Comparison of ENCODE assay signal across 8 cellular contexts in genomic region chr15:35546581-35547381, GRCh38. TPM values are rescaled to one million over a fixed set of nuclear protein-coding genes. Genes with fewer than 3 reads are reported as not detected.
DNase-seq lines count a peak whose midpoint lies in the region; ATAC-seq and TF ChIP-seq lines count a peak whose summit lies in the region.

No MANE protein-coding gene starts in this region.

- POLR2A ChIA-PET in SK-N-SH (lab: Yijun Ruan, JAX): interaction anchor here (0.7 to 1.4 kb wide), 4 partner anchors 29 to 297 kb away, joined by 3 read pairs; no protein-coding TSS in a partner anchor

- peak overlapping the region; percentile 96 to 99; a peak in 3 of 4 replicates for H3K27ac ChIP-seq in SK-N-SH (ENCODE audit: low read depth in 2 of 2, low read length in 1 of 2)
- H3K27ac ChIP-seq in HUES64 (ENCODE audit: low read depth, low read length): peak overlapping the region; percentile 99

- TF ChIP-seq EP300 in SK-N-SH (IDR thresholded peaks at IDR 0.05; ENCODE audit: borderline replicate concordance in 1 of 2, low read depth in 1 of 2, low read length in 1 of 2): no peak

- H3K4me1 ChIP-seq in SK-N-SH (ENCODE audit: control insufficient read depth in 1 of 2, insufficient read depth in 2 of 2, low read depth in 1 of 2, low read length in 1 of 2): peaks cover 3 to 5% of the 10 kb centered on the region in 2 experiments; a peak in 2 of 4 replicates
- H3K4me1 ChIP-seq in HUES64 (ENCODE audit: insufficient read depth, low read length): peaks cover 50% of the 10 kb centered on the region

- CTCF ChIA-PET in SK-N-SH (lab: Yijun Ruan, JAX): interaction anchor here (0.8 to 1.6 kb wide), 3 partner anchors 9 to 204 kb away, joined by 3 to 4 read pairs (median 3); no protein-coding TSS in a partner anchor

- peaks cover 14% of the 10 kb centered on the region; the same call in 1 of the 2 replicates for H3K79me2 ChIP-seq in SK-N-SH (ENCODE audit: insufficient read depth)

- H3K36me3 ChIP-seq in SK-N-SH (replicated peaks in 1 of 2; ENCODE audit: control insufficient read depth in 1 of 2, insufficient read depth in 2 of 2, low read length in 1 of 2) (peaks cover 0 to 3% of the 10 kb centered on the region in 2 experiments), HUES64 (ENCODE audit: insufficient read depth, low read length) (no peaks in the 10 kb centered on the region; the same call in 1 of the 2 replicates)

- H3K9me2 ChIP-seq in SK-N-SH: no peaks in the 10 kb centered on the region

- H2AFZ ChIP-seq in SK-N-SH (ENCODE audit: low read depth): peak overlapping the region; percentile 94

- peak overlapping the region; percentile 74 for H3K27ac Mint-ChIP-seq in chondrocyte (ENCODE audit: unreplicated experiment)

- peak overlapping the region; percentile 91 for H3K9ac ChIP-seq in SK-N-SH
- peak overlapping the region; percentile 98 for H3K9ac ChIP-seq in HUES64 (ENCODE audit: low read depth, low read length)

- DNase-seq in SK-N-SH (no peak), chondrocyte (ENCODE audit: low spot score) (no peak), mucosa of gallbladder (ENCODE audit: low spot score) (peak; percentile 11), HuH-7.5 (ENCODE audit: low spot score) (no peak), pons (ENCODE audit: low spot score) (no peak), NCI-H1436 treated with DMSO at 0.1 percent for 48 hours (lab: John Stamatoyannopoulos, UW) (no peak)

- peaks cover 4% of the 10 kb centered on the region for H3F3A ChIP-seq in SK-N-SH (replicated peaks; ENCODE audit: insufficient read depth)

- peak overlapping the region; percentile 72 to 84 for H3K4me3 ChIP-seq in SK-N-SH (ENCODE audit: low read depth in 2 of 2, low read length in 1 of 2)
- H3K4me3 ChIP-seq in HUES64 (ENCODE audit: low read length): peak overlapping the region; percentile 81

- H3K27me3 ChIP-seq in SK-N-SH (ENCODE audit: insufficient read depth) (no peaks in the 10 kb centered on the region), HUES64 (ENCODE audit: insufficient read depth, low read length) (no peaks in the 10 kb centered on the region)

- H3K4me1 Mint-ChIP-seq in chondrocyte (ENCODE audit: low read depth): peaks cover 33% of the 10 kb centered on the region

- peaks cover 2% of the 10 kb centered on the region for H3K9me3 Mint-ChIP-seq in chondrocyte (ENCODE audit: low read depth)

- 78% methylated on average over 11 of the region's 11 CpGs for WGBS in SK-N-SH (ENCODE audit: low lambda C conversion rate)
- WGBS in HUES64: 91% methylated on average over 11 of the region's 11 CpGs

- no peaks in the 10 kb centered on the region for H3K27me3 Mint-ChIP-seq in chondrocyte (ENCODE audit: low read depth)

- H3K36me3 Mint-ChIP-seq in chondrocyte (ENCODE audit: low read depth): peaks cover 2% of the 10 kb centered on the region

- peak overlapping the region; percentile 76 for H3K4me2 ChIP-seq in SK-N-SH

- TF ChIP-seq CTCF in SK-N-SH (IDR thresholded peaks at IDR 0.05): no peak
- no peak for TF ChIP-seq CTCF in chondrocyte (IDR thresholded peaks at IDR 0.05)

- H3K9me3 ChIP-seq in SK-N-SH (no peaks in the 10 kb centered on the region), HUES64 (ENCODE audit: insufficient read depth, low read depth, low read length) (no peaks in the 10 kb centered on the region)

- H3K4me3 Mint-ChIP-seq in chondrocyte (ENCODE audit: unreplicated experiment): peak overlapping the region; percentile 85

- H4K20me1 ChIP-seq in SK-N-SH (ENCODE audit: insufficient read depth): no peaks in the 10 kb centered on the region

- TF ChIP-seq RAD21 in SK-N-SH (IDR thresholded peaks at IDR 0.05; ENCODE audit: low read length): no peak

- ATAC-seq in SK-N-SH treated with all-trans-retinoic acid at 6 μM for 48 hours: no peak

TF ChIP-seq in SK-N-SH, 30 proteins besides CTCF, POLR2A, EP300 and RAD21 (continues in another document):
- TF ChIP-seq YY1 (IDR thresholded peaks at IDR 0.05; ENCODE audit: low read depth): no peak
- no peak for TF ChIP-seq CHD2 (IDR thresholded peaks at IDR 0.05; ENCODE audit: low read length, partially characterized antibody)
- TF ChIP-seq, protein P1, sequence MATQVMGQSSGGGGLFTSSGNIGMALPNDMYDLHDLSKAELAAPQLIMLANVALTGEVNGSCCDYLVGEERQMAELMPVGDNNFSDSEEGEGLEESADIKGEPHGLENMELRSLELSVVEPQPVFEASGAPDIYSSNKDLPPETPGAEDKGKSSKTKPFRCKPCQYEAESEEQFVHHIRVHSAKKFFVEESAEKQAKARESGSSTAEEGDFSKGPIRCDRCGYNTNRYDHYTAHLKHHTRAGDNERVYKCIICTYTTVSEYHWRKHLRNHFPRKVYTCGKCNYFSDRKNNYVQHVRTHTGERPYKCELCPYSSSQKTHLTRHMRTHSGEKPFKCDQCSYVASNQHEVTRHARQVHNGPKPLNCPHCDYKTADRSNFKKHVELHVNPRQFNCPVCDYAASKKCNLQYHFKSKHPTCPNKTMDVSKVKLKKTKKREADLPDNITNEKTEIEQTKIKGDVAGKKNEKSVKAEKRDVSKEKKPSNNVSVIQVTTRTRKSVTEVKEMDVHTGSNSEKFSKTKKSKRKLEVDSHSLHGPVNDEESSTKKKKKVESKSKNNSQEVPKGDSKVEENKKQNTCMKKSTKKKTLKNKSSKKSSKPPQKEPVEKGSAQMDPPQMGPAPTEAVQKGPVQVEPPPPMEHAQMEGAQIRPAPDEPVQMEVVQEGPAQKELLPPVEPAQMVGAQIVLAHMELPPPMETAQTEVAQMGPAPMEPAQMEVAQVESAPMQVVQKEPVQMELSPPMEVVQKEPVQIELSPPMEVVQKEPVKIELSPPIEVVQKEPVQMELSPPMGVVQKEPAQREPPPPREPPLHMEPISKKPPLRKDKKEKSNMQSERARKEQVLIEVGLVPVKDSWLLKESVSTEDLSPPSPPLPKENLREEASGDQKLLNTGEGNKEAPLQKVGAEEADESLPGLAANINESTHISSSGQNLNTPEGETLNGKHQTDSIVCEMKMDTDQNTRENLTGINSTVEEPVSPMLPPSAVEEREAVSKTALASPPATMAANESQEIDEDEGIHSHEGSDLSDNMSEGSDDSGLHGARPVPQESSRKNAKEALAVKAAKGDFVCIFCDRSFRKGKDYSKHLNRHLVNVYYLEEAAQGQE (IDR thresholded peaks at IDR 0.05; ENCODE audit: low read depth, low read length): no peak
- no peak for TF ChIP-seq USF1 (IDR thresholded peaks at IDR 0.05; ENCODE audit: borderline replicate concordance, low read depth)
- no peak for TF ChIP-seq TCF12 (IDR thresholded peaks at IDR 0.05)
- TF ChIP-seq NFIC (IDR thresholded peaks at IDR 0.05; ENCODE audit: borderline replicate concordance): no peak
- no peak for TF ChIP-seq POLR2AphosphoS5 (IDR thresholded peaks at IDR 0.05; ENCODE audit: low read depth, low read length)
- TF ChIP-seq ELF1 (IDR thresholded peaks at IDR 0.05): no peak

TF ChIP-seq in SK-N-SH treated with all-trans-retinoic acid at 6 μM for 48 hours, 23 proteins besides CTCF, POLR2A, EP300 and RAD21:
- TF ChIP-seq ARNTL (CRISPR knock-in tag; IDR thresholded peaks at IDR 0.05; ENCODE audit: borderline replicate concordance, low read depth): no peak
- no peak for TF ChIP-seq TOX (CRISPR knock-in tag; IDR thresholded peaks at IDR 0.05; ENCODE audit: borderline replicate concordance)
- TF ChIP-seq ZNF70 (CRISPR knock-in tag; IDR thresholded peaks at IDR 0.05): no peak

RNA-seq across cellular contexts. Expression of gene DPH6, which starts 0.8 kb away (rescaled TPM):
- 15.7 and 17.1 TPM in 2 replicates for polyA plus RNA-seq in SK-N-SH (2012; rRNA removed)
- polyA plus RNA-seq in SK-N-SH (2012; cell fraction: cytosol; rRNA removed): 14.9 and 15.3 TPM in 2 replicates
- 9.2 and 18.5 TPM in 2 replicates for polyA plus RNA-seq in SK-N-SH (2012; cell fraction: nucleus; rRNA removed)
- 13.1 TPM for polyA plus RNA-seq in HUES64 (2013, experiment 1 of 2)
- polyA plus RNA-seq in HUES64 (2013, experiment 2 of 2): 14.4 TPM
- total RNA-seq in chondrocyte (7.2 to 7.8 TPM (median 7.3 TPM) in 3 replicates), mucosa of gallbladder (9.8 TPM)
